Comparison of ENCODE assay signal across 9 cellular contexts in the genomic region with DNA sequence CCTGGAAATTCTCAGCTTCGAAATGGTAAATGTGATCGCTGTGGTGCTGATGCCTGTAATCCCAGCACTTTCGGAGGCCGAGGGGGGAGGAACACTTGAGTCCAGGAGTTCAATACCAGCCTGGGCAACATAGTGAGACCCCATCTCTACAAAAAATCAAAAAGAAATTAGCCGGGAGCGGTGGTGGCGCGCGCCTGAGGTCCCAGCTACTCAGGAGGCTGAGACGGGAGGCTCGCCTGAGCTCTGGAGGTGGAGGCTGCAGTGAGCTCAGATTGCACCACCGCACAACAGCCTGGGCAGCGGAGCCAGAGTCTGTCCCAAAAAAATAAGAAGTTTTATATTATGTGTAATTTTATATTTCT. TPM values are rescaled to one million over a fixed set of nuclear protein-coding genes. Genes with fewer than 3 reads are reported as not detected.
DNase-seq lines count a peak whose midpoint lies in the region; ATAC-seq, FAIRE-seq and TF ChIP-seq lines count a peak whose summit lies in the region.
"Had no signal": no experiment of that assay in that cellular context is flagged by ENCODE, and none has a peak within 500 bp of the region (broad histone marks: within the 10 kb centered on the region; RNA-seq: fewer than 3 reads in every experiment).

No MANE protein-coding gene starts in this region.

- H3K9me1 ChIP-seq in keratinocyte (ENCODE audit: control insufficient read depth, extremely low read depth, insufficient read depth, low read length) = no peaks in the 10 kb centered on the region

- H3K36me3 ChIP-seq in keratinocyte (ENCODE audit: control insufficient read depth in 2 of 2, extremely low read depth in 1 of 2, insufficient read depth in 2 of 2, low read length in 2 of 2) (peaks cover 16 to 23% of the 10 kb centered on the region in 2 experiments), suprapubic skin (peaks cover 30% of the 10 kb centered on the region)

- peaks cover 5% of the 10 kb centered on the region for H4K20me1 ChIP-seq in keratinocyte (ENCODE audit: control insufficient read depth, extremely low read depth, insufficient read depth, low read length)

- H3K27ac Mint-ChIP-seq in T-helper 2 cell treated with Interferon-gamma antibody and Interleukin-4, amounts not matched to agents 5 μg/mL and 100 μg/mL, for 36 hours = peak overlapping the region; percentile 87
- peak overlapping the region; percentile 84 to 94 for H3K27ac Mint-ChIP-seq in activated naive CD4-positive, alpha-beta T cell treated with anti-CD3 and anti-CD28 coated beads, Interleukin-2, amount 50 U/mL, for 72 hours

- dilution Hi-C loops in keratinocyte (cut with MboI; ENCODE audit: extremely low pct_ligation_motif_present, low sequenced_read_pairs) = no loop called here

- H3K4me2 ChIP-seq in keratinocyte (ENCODE audit: control insufficient read depth, extremely low read depth, insufficient read depth, low read depth, low read length) = peak overlapping the region; percentile 80

- no peak for FAIRE-seq in keratinocyte (lab: Jason Lieb, UNC)

- H3K4me1 ChIP-seq in keratinocyte (ENCODE audit: control insufficient read depth, extremely low read depth, insufficient read depth, low read length) (peaks cover 17% of the 10 kb centered on the region), suprapubic skin (peaks cover 30% of the 10 kb centered on the region)

- peaks cover 58% of the 10 kb centered on the region for H3K79me2 ChIP-seq in keratinocyte (ENCODE audit: control insufficient read depth, insufficient read depth, low read length)

- no peaks in the 10 kb centered on the region for H3K27me3 Mint-ChIP-seq in T-helper 2 cell treated with Interferon-gamma antibody and Interleukin-4, amounts not matched to agents 5 μg/mL and 100 μg/mL, for 36 hours (ENCODE audit: low read depth)

- whole genome bisulfite sequencing in suprapubic skin = 24% methylated on average over 13 of the region's 13 CpGs

- peaks cover 16% of the 10 kb centered on the region for H3K4me1 Mint-ChIP-seq in T-helper 2 cell treated with Interferon-gamma antibody and Interleukin-4, amounts not matched to agents 5 μg/mL and 100 μg/mL, for 36 hours (ENCODE audit: low read depth)

- H3K27me3 ChIP-seq in keratinocyte (ENCODE audit: control insufficient read depth, extremely low read depth, insufficient read depth, low read length) (no peaks in the 10 kb centered on the region), suprapubic skin (no peaks in the 10 kb centered on the region)

- peak overlapping the region; percentile 91 for H3K9ac ChIP-seq in keratinocyte (ENCODE audit: control insufficient read depth, extremely low read depth, insufficient read depth, low read length)

- no peak overlapping the region for H2AFZ ChIP-seq in keratinocyte (ENCODE audit: control insufficient read depth, low read length)

- peaks cover 3% of the 10 kb centered on the region for H3K9me3 Mint-ChIP-seq in T-helper 2 cell treated with Interferon-gamma antibody and Interleukin-4, amounts not matched to agents 5 μg/mL and 100 μg/mL, for 36 hours
- no peaks in the 10 kb centered on the region for H3K9me3 Mint-ChIP-seq in activated naive CD4-positive, alpha-beta T cell treated with anti-CD3 and anti-CD28 coated beads, Interleukin-2, amount 50 U/mL, for 72 hours

- no peak for TF ChIP-seq EP300 in suprapubic skin (IDR thresholded peaks at IDR 0.05)

- H3K4me3 ChIP-seq in keratinocyte (ENCODE audit: control insufficient read depth in 2 of 3, extremely low read depth in 1 of 3, insufficient read depth in 2 of 3, low read depth in 1 of 3, low read length in 3 of 3) (peak overlapping the region; percentile 70 to 90 (median 86)), suprapubic skin (peak overlapping the region; percentile 69)

- H3K36me3 Mint-ChIP-seq in T-helper 2 cell treated with Interferon-gamma antibody and Interleukin-4, amounts not matched to agents 5 μg/mL and 100 μg/mL, for 36 hours (ENCODE audit: low read depth) = peaks cover 38% of the 10 kb centered on the region
- peaks cover 13 to 33% of the 10 kb centered on the region in 2 donors for H3K36me3 Mint-ChIP-seq in activated naive CD4-positive, alpha-beta T cell treated with anti-CD3 and anti-CD28 coated beads, Interleukin-2, amount 50 U/mL, for 72 hours

- peak overlapping the region; percentile 87 for H3K4me3 Mint-ChIP-seq in T-helper 2 cell treated with Interferon-gamma antibody and Interleukin-4, amounts not matched to agents 5 μg/mL and 100 μg/mL, for 36 hours

- H3K9me3 ChIP-seq in keratinocyte (ENCODE audit: control insufficient read depth, low read depth, low read length) = no peaks in the 10 kb centered on the region
- no peaks in the 10 kb centered on the region for H3K9me3 ChIP-seq in suprapubic skin

- DNase-seq in T-helper 2 cell treated with Interferon-gamma antibody and Interleukin-4, amounts not matched to agents 5 μg/mL and 100 μg/mL, for 36 hours (ENCODE audit: low spot score) = no peak
- DNase-seq in T-helper 2 cell = no peak
- no peak for DNase-seq in activated naive CD4-positive, alpha-beta T cell treated with anti-CD3 and anti-CD28 coated beads, Interleukin-2, amount 50 U/mL, for 72 hours (ENCODE audit: low spot score in 2 of 2)
- no peak for DNase-seq in keratinocyte (ENCODE audit: low read depth, low spot score)
- no peak for DNase-seq in suprapubic skin (ENCODE audit: low spot score in 2 of 2)
- DNase-seq in NOMO-1 treated with DMSO at 0.1 percent for 48 hours (lab: John Stamatoyannopoulos, UW; ENCODE audit: unreplicated experiment) = no peak
- no peak for DNase-seq in NCI-H1105 treated with DMSO at 0.1 percent for 48 hours (lab: John Stamatoyannopoulos, UW)
- DNase-seq in NCI-H2029 treated with DMSO at 0.1 percent for 48 hours (lab: John Stamatoyannopoulos, UW) = no peak
- DNase-seq: Kasumi-1 had no signal

- TF ChIP-seq CTCF in keratinocyte (optimal IDR thresholded peaks at IDR 0.05 in 1 of 3, IDR thresholded peaks at IDR 0.05 in 1 of 3, conservative IDR thresholded peaks at IDR 0.05 in 1 of 3; ENCODE audit: extremely low read depth in 1 of 3, insufficient read depth in 2 of 3, low read length in 3 of 3) (no peak), suprapubic skin (IDR thresholded peaks at IDR 0.05) (no peak)

- no peak for TF ChIP-seq POLR2A in suprapubic skin (IDR thresholded peaks at IDR 0.05)

- H3K27ac ChIP-seq in keratinocyte (ENCODE audit: control insufficient read depth, insufficient read depth, low read length) (peak overlapping the region; percentile 76), suprapubic skin (no peak overlapping the region)

- no peak for ATAC-seq in activated naive CD4-positive, alpha-beta T cell treated with anti-CD3 and anti-CD28 coated beads, Interleukin-2, amount 50 U/mL, for 72 hours

RNA-seq across cellular contexts. Expression of a gene that starts 0.8 kb away (rescaled TPM):
- 100 to 1,000 TPM in 1 of 2 donors, 10 to 100 TPM in 1; 82.9 to 115 TPM for total RNA-seq in activated naive CD4-positive, alpha-beta T cell treated with anti-CD3 and anti-CD28 coated beads, Interleukin-2, amount 50 U/mL, for 72 hours
- polyA plus RNA-seq in keratinocyte = 94.3 to 169 TPM (median 133 TPM) in 3 replicates
- polyA plus RNA-seq in keratinocyte (2011; ENCODE audit: low read depth) = 31.7 TPM
- polyA plus RNA-seq in keratinocyte (2011; cell fraction: cytosol; rRNA removed) = 121 and 139 TPM in 2 replicates
- polyA plus RNA-seq in keratinocyte (2011; cell fraction: nucleus; rRNA removed) = 71.0 and 73.2 TPM in 2 replicates
- polyA plus RNA-seq in keratinocyte (2012; ENCODE audit: low replicate concordance) = 118 and 167 TPM in 2 replicates
- 42.8 to 84.5 TPM (median 75.4 TPM) in 3 replicates for polyA minus RNA-seq in keratinocyte
- polyA minus RNA-seq in keratinocyte (2011; cell fraction: cytosol; rRNA and poly(A)+ RNA removed) = 137 TPM
- 25.4 and 27.8 TPM in 2 replicates for polyA minus RNA-seq in keratinocyte (2011; cell fraction: nucleus; rRNA and poly(A)+ RNA removed)
- total RNA-seq in suprapubic skin = 100 to 1,000 TPM in 3 of 4 donors, 10 to 100 TPM in 1; 93.6 to 119 (median 109) TPM

RNA-seq across cellular contexts. Expression of a gene that starts 8.8 kb away (rescaled TPM):
- total RNA-seq in activated naive CD4-positive, alpha-beta T cell treated with anti-CD3 and anti-CD28 coated beads, Interleukin-2, amount 50 U/mL, for 72 hours = 100 to 1,000 TPM; 108 to 174 TPM
- 97.0 to 171 TPM (median 140 TPM) in 3 replicates for polyA plus RNA-seq in keratinocyte
- 75.5 TPM for polyA plus RNA-seq in keratinocyte (2011; ENCODE audit: low read depth)
- polyA plus RNA-seq in keratinocyte (2011; cell fraction: cytosol; rRNA removed) = 28.4 and 29.1 TPM in 2 replicates
- 897 and 930 TPM in 2 replicates for polyA plus RNA-seq in keratinocyte (2011; cell fraction: nucleus; rRNA removed)
- 61.3 and 150 TPM in 2 replicates for polyA plus RNA-seq in keratinocyte (2012; ENCODE audit: low replicate concordance)
- 41.8 to 80.5 TPM (median 44.9 TPM) in 3 replicates for polyA minus RNA-seq in keratinocyte
- 10.7 TPM for polyA minus RNA-seq in keratinocyte (2011; cell fraction: cytosol; rRNA and poly(A)+ RNA removed)
- 90.2 and 130 TPM in 2 replicates for polyA minus RNA-seq in keratinocyte (2011; cell fraction: nucleus; rRNA and poly(A)+ RNA removed)
- total RNA-seq in suprapubic skin = 100 to 1,000 TPM; 136 to 599 (median 160) TPM

RNA-seq across cellular contexts. Expression of a gene that starts 13.1 kb away (rescaled TPM):
- under 1 TPM in 1 of 2 donors, not detected in 1; 0.29 TPM for total RNA-seq in activated naive CD4-positive, alpha-beta T cell treated with anti-CD3 and anti-CD28 coated beads, Interleukin-2, amount 50 U/mL, for 72 hours
- 4.6 to 6.5 TPM (median 5.1 TPM) in 3 replicates for polyA plus RNA-seq in keratinocyte
- polyA plus RNA-seq in keratinocyte (2011; ENCODE audit: low read depth) = 0.45 TPM
- 2.9 and 4.5 TPM in 2 replicates for polyA plus RNA-seq in keratinocyte (2011; cell fraction: cytosol; rRNA removed)
- 4.0 and 5.7 TPM in 2 replicates for polyA plus RNA-seq in keratinocyte (2011; cell fraction: nucleus; rRNA removed)
- 2.4 and 7.2 TPM in 2 replicates for polyA plus RNA-seq in keratinocyte (2012; ENCODE audit: low replicate concordance)
- polyA minus RNA-seq in keratinocyte = 0.64 to 1.9 TPM (median 1.0 TPM) in 3 replicates
- 6.5 TPM for polyA minus RNA-seq in keratinocyte (2011; cell fraction: cytosol; rRNA and poly(A)+ RNA removed)
- 0.62 and 1.6 TPM in 2 replicates for polyA minus RNA-seq in keratinocyte (2011; cell fraction: nucleus; rRNA and poly(A)+ RNA removed)
- 10 to 100 TPM in 1 of 4 donors, 1 to 10 TPM in 3; 2.8 to 10.3 (median 5.9) TPM for total RNA-seq in suprapubic skin

RNA-seq across cellular contexts. Expression of a gene that starts 27.6 kb away (rescaled TPM):
- 1 to 10 TPM in 1 of 2 donors, under 1 TPM in 1; 0.59 to 6.9 TPM for total RNA-seq in activated naive CD4-positive, alpha-beta T cell treated with anti-CD3 and anti-CD28 coated beads, Interleukin-2, amount 50 U/mL, for 72 hours
- polyA plus RNA-seq in keratinocyte = 5.0 to 6.7 TPM (median 6.5 TPM) in 3 replicates
- 0.79 TPM for polyA plus RNA-seq in keratinocyte (2011; ENCODE audit: low read depth)
- 1.4 and 3.9 TPM in 2 replicates for polyA plus RNA-seq in keratinocyte (2011; cell fraction: cytosol; rRNA removed)
- polyA plus RNA-seq in keratinocyte (2011; cell fraction: nucleus; rRNA removed) = 5.0 and 8.3 TPM in 2 replicates
- polyA plus RNA-seq in keratinocyte (2012; ENCODE audit: low replicate concordance) = 3.7 and 16.1 TPM in 2 replicates
- polyA minus RNA-seq in keratinocyte = 1.7 to 3.9 TPM (median 2.3 TPM) in 3 replicates
- polyA minus RNA-seq in keratinocyte (2011; cell fraction: cytosol; rRNA and poly(A)+ RNA removed) = 10.6 TPM
- polyA minus RNA-seq in keratinocyte (2011; cell fraction: nucleus; rRNA and poly(A)+ RNA removed) = 4.7 and 7.9 TPM in 2 replicates
- total RNA-seq in suprapubic skin = 10 to 100 TPM; 14.5 to 27.6 (median 19.8) TPM

RNA-seq across cellular contexts. Expression of a gene that starts 32.9 kb away (rescaled TPM):
- 100 to 1,000 TPM; 115 to 122 TPM for total RNA-seq in activated naive CD4-positive, alpha-beta T cell treated with anti-CD3 and anti-CD28 coated beads, Interleukin-2, amount 50 U/mL, for 72 hours
- polyA plus RNA-seq in keratinocyte = 75.8 to 86.9 TPM (median 83.2 TPM) in 3 replicates
- polyA plus RNA-seq in keratinocyte (2011; ENCODE audit: low read depth) = 159 TPM
- 36.7 and 110 TPM in 2 replicates for polyA plus RNA-seq in keratinocyte (2011; cell fraction: cytosol; rRNA removed)
- polyA plus RNA-seq in keratinocyte (2011; cell fraction: nucleus; rRNA removed) = 32.3 and 40.6 TPM in 2 replicates
- 72.4 and 134 TPM in 2 replicates for polyA plus RNA-seq in keratinocyte (2012; ENCODE audit: low replicate concordance)
- 10.8 to 14.5 TPM (median 13.5 TPM) in 3 replicates for polyA minus RNA-seq in keratinocyte
- polyA minus RNA-seq in keratinocyte (2011; cell fraction: cytosol; rRNA and poly(A)+ RNA removed) = 90.7 TPM
- polyA minus RNA-seq in keratinocyte (2011; cell fraction: nucleus; rRNA and poly(A)+ RNA removed) = 7.7 and 13.7 TPM in 2 replicates
- 100 to 1,000 TPM in 1 of 4 donors, 10 to 100 TPM in 3; 55.8 to 106 (median 86.1) TPM for total RNA-seq in suprapubic skin
